Comparison of ENCODE assay signal across 8 cellular contexts in genomic region chr1:204975568-204976235, GRCh38.
A peak's percentile ranks its signal among the peaks of the same experiment; 100 is the strongest.
DNase-seq lines count a peak whose midpoint lies in the region; ATAC-seq, FAIRE-seq and TF ChIP-seq lines count a peak whose summit lies in the region.

No MANE protein-coding gene starts in this region.

- H3K27ac Mint-ChIP-seq in activated CD8-positive, alpha-beta T cell treated with anti-CD3 and anti-CD28 coated beads for 36 hours, result no peak overlapping the region
- H3K27ac Mint-ChIP-seq in naive B cell, result peak overlapping the region in 1 of 6 donors; percentile 76

- TF ChIP-seq CTCF in activated CD8-positive, alpha-beta T cell treated with anti-CD3 and anti-CD28 coated beads for 36 hours (IDR thresholded peaks at IDR 0.05), result peak; percentile 83

- no peak overlapping the region for H3K4me3 Mint-ChIP-seq in activated CD8-positive, alpha-beta T cell treated with anti-CD3 and anti-CD28 coated beads for 36 hours
- no peak overlapping the region for H3K4me3 Mint-ChIP-seq in naive B cell

- CTCF ChIA-PET in activated CD8-positive, alpha-beta T cell treated with anti-CD3 and anti-CD28 coated beads for 36 hours (lab: Charles Lee), result interaction anchor here (0.7 to 6.7 kb wide), 17 partner anchors 9 to 290 kb away, joined by 3 to 71 read pairs (median 4); partner anchors contain the start of gene RBBP5

- peaks cover 10% of the 10 kb centered on the region for H3K27me3 Mint-ChIP-seq in activated CD8-positive, alpha-beta T cell treated with anti-CD3 and anti-CD28 coated beads for 36 hours
- H3K27me3 Mint-ChIP-seq in naive B cell, result peaks cover 13 to 47% (median 46%) of the 10 kb centered on the region in 3 donors

- DNase-seq in AML-193 (lab: John Stamatoyannopoulos, UW) (peak; percentile 5 to 23), GM18507 (ENCODE audit: extremely low spot score, insufficient read length, low read depth) (peak; percentile 50), NCI-H226 (peak; percentile 22), epidermal melanocyte (ENCODE audit: insufficient read length, low spot score) (peak; percentile 82), naive B cell (peak; percentile 56), substantia nigra (lab: John Stamatoyannopoulos, UW) (peak in 25 of 49 donors; percentile 6 to 64 (median 30)), KG1 (lab: John Stamatoyannopoulos, UW) (no peak)
- peak; percentile 67 for DNase-seq in activated CD8-positive, alpha-beta T cell treated with anti-CD3 and anti-CD28 coated beads for 36 hours

- H3K9me3 Mint-ChIP-seq in activated CD8-positive, alpha-beta T cell treated with anti-CD3 and anti-CD28 coated beads for 36 hours, result no peaks in the 10 kb centered on the region
- no peaks in the 10 kb centered on the region for H3K9me3 Mint-ChIP-seq in naive B cell

- intact Hi-C loops in activated CD8-positive, alpha-beta T cell treated with anti-CD3 and anti-CD28 coated beads for 36 hours (cut with micrococcal nuclease), result loop anchor here (5.0 kb wide), 1 partner anchor 282 kb away; no protein-coding TSS in a partner anchor

- no peaks in the 10 kb centered on the region for H3K36me3 Mint-ChIP-seq in activated CD8-positive, alpha-beta T cell treated with anti-CD3 and anti-CD28 coated beads for 36 hours (ENCODE audit: low read depth)
- no peaks in the 10 kb centered on the region for H3K36me3 Mint-ChIP-seq in naive B cell

- POLR2A ChIA-PET in activated CD8-positive, alpha-beta T cell treated with anti-CD3 and anti-CD28 coated beads for 36 hours (lab: Charles Lee), result interaction anchor here (0.6 to 1.6 kb wide), 2 partner anchors 80 to 86 kb away, joined by 3 to 4 read pairs; no protein-coding TSS in a partner anchor

- H3K27ac ChIP-seq in substantia nigra (ENCODE audit: low read depth, low read length, poor library complexity, severe bottlenecking), result no peak overlapping the region

- peaks cover 1% of the 10 kb centered on the region for H3K4me1 Mint-ChIP-seq in activated CD8-positive, alpha-beta T cell treated with anti-CD3 and anti-CD28 coated beads for 36 hours (ENCODE audit: low read depth)
- peaks cover 22 to 30% (median 24%) of the 10 kb centered on the region in 3 donors for H3K4me1 Mint-ChIP-seq in naive B cell

- peak; percentile 88 for ATAC-seq in activated CD8-positive, alpha-beta T cell treated with anti-CD3 and anti-CD28 coated beads for 36 hours
- ATAC-seq in naive B cell (ENCODE audit: low read depth in 2 of 2), result peak; percentile 64 to 69

- peak; percentile 75 for FAIRE-seq in GM18507 (lab: Jason Lieb, UNC)
